7 cellular contexts compared by ENCODE assay signal in the genomic region with DNA sequence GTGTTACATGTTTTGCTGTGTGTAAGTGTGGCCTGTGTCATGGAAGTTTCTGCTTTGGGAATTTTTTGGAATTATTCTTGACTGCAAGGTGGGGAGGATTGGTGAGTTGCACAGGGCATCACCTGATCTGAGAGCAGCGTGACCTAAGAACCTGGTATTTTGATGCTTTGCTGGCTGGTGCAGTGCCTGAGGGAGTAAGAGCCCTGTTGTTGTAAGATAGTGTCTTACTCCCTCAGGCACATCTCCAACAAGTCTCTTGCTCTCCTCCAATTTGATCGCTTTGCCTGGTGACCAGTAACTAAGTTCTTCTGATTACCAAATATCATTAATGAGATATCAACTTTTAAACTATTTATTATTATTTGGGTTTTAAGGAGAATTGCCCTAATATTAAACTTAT. TPM values are rescaled to one million over a fixed set of nuclear protein-coding genes. Genes with fewer than 3 reads are reported as not detected.
A peak's percentile ranks its signal among the peaks of the same experiment; 100 is the strongest.
DNase-seq lines count a peak whose midpoint lies in the region; ATAC-seq and TF ChIP-seq lines count a peak whose summit lies in the region.
"Not testable (repeated sequence)": the region's sequence is repeated elsewhere in the genome, so short reads cannot be mapped to it uniquely, and the experiment has no call there.

No MANE protein-coding gene starts in this region.

- H3K4me1 ChIP-seq in CD8-positive, alpha-beta T cell (ENCODE audit: insufficient read depth, low read length), result peaks cover 40% of the 10 kb centered on the region

- H3K9me3 ChIP-seq in CD8-positive, alpha-beta T cell (ENCODE audit: low read length), result not testable (repeated sequence)

- H3K36me3 Mint-ChIP-seq in CD8-positive, alpha-beta T cell; nephron (ENCODE audit: low read depth): not testable (repeated sequence)
- peaks cover 13% of the 10 kb centered on the region for H3K36me3 Mint-ChIP-seq in IgD-negative memory B cell
- H3K36me3 Mint-ChIP-seq in activated CD4-positive, alpha-beta T cell treated with anti-CD3 and anti-CD28 coated beads, Interleukin-2, amount 10 ng/mL, durations not matched to agents 7 days and 5 days (ENCODE audit: low read depth), result peaks cover 48% of the 10 kb centered on the region
- H3K36me3 Mint-ChIP-seq in activated naive CD8-positive, alpha-beta T cell treated with anti-CD3 and anti-CD28 coated beads for 36 hours, result peaks cover 17% of the 10 kb centered on the region

- not testable (repeated sequence) for H3K9me3 Mint-ChIP-seq in CD8-positive, alpha-beta T cell; IgD-negative memory B cell; activated CD4-positive, alpha-beta T cell treated with anti-CD3 and anti-CD28 coated beads, Interleukin-2, amount 10 ng/mL, durations not matched to agents 7 days and 5 days; activated naive CD8-positive, alpha-beta T cell treated with anti-CD3 and anti-CD28 coated beads for 36 hours
- peaks cover 14% of the 10 kb centered on the region for H3K9me3 Mint-ChIP-seq in nephron

- not testable (repeated sequence) for H3K4me3 ChIP-seq in CD8-positive, alpha-beta T cell (ENCODE audit: low read depth, low read length)

- not testable (repeated sequence) for H3K27me3 Mint-ChIP-seq in CD8-positive, alpha-beta T cell (ENCODE audit: low read depth); IgD-negative memory B cell; activated CD4-positive, alpha-beta T cell treated with anti-CD3 and anti-CD28 coated beads, Interleukin-2, amount 10 ng/mL, durations not matched to agents 7 days and 5 days; activated naive CD8-positive, alpha-beta T cell treated with anti-CD3 and anti-CD28 coated beads for 36 hours; nephron (ENCODE audit: low read depth)

- POLR2A ChIA-PET in CD8-positive, alpha-beta T cell (lab: Charles Lee); activated CD4-positive, alpha-beta T cell treated with anti-CD3 and anti-CD28 coated beads, Interleukin-2, amount 10 ng/mL, durations not matched to agents 7 days and 5 days (lab: Charles Lee): not testable (repeated sequence)

- not testable (repeated sequence) for ATAC-seq in CD8-positive, alpha-beta T cell

- not testable (repeated sequence) for H3K27me3 ChIP-seq in CD8-positive, alpha-beta T cell (ENCODE audit: insufficient read depth, low read length)

- CTCF ChIA-PET in CD8-positive, alpha-beta T cell (lab: Charles Lee), result interaction anchor here (1.1 kb wide), 1 partner anchor 61 kb away, joined by 5 read pairs; no protein-coding TSS in a partner anchor
- CTCF ChIA-PET in activated CD4-positive, alpha-beta T cell treated with anti-CD3 and anti-CD28 coated beads, Interleukin-2, amount 10 ng/mL, durations not matched to agents 7 days and 5 days (lab: Charles Lee), result interaction anchor here (1.4 kb wide), 1 partner anchor 33 kb away, joined by 4 read pairs; no protein-coding TSS in a partner anchor

- peak overlapping the region; percentile 3 for H3K4me3 Mint-ChIP-seq in CD8-positive, alpha-beta T cell
- peak overlapping the region in 3 of 4 donors; percentile 35 to 82 (median 67) for H3K4me3 Mint-ChIP-seq in IgD-negative memory B cell
- peak overlapping the region; percentile 12 for H3K4me3 Mint-ChIP-seq in activated CD4-positive, alpha-beta T cell treated with anti-CD3 and anti-CD28 coated beads, Interleukin-2, amount 10 ng/mL, durations not matched to agents 7 days and 5 days
- H3K4me3 Mint-ChIP-seq in activated naive CD8-positive, alpha-beta T cell treated with anti-CD3 and anti-CD28 coated beads for 36 hours, result peak overlapping the region; percentile 51
- H3K4me3 Mint-ChIP-seq in nephron, result peak overlapping the region in 2 of 3 experiments; percentile 12 to 16

- intact Hi-C loops in CD8-positive, alpha-beta T cell (cut with DNase I, micrococcal nuclease), result loop anchor here in 1 of 2 experiments (10.0 kb wide), 1 partner anchor 305 kb away; a partner anchor contains a TSS

- peaks cover 69% of the 10 kb centered on the region for H3K4me1 Mint-ChIP-seq in CD8-positive, alpha-beta T cell (ENCODE audit: low read depth)
- H3K4me1 Mint-ChIP-seq in IgD-negative memory B cell, result peaks cover 52 to 63% (median 56%) of the 10 kb centered on the region in 3 donors
- peaks cover 60% of the 10 kb centered on the region for H3K4me1 Mint-ChIP-seq in activated CD4-positive, alpha-beta T cell treated with anti-CD3 and anti-CD28 coated beads, Interleukin-2, amount 10 ng/mL, durations not matched to agents 7 days and 5 days
- H3K4me1 Mint-ChIP-seq in activated naive CD8-positive, alpha-beta T cell treated with anti-CD3 and anti-CD28 coated beads for 36 hours, result peaks cover 60% of the 10 kb centered on the region
- peaks cover 32% of the 10 kb centered on the region for H3K4me1 Mint-ChIP-seq in nephron

- TF ChIP-seq CTCF in CD8-positive, alpha-beta T cell (IDR thresholded peaks at IDR 0.05); nephron (IDR thresholded peaks at IDR 0.05; ENCODE audit: unreplicated experiment in 3 of 3): not testable (repeated sequence)

- not testable (repeated sequence) for H3K27ac Mint-ChIP-seq in CD8-positive, alpha-beta T cell; activated CD4-positive, alpha-beta T cell treated with anti-CD3 and anti-CD28 coated beads, Interleukin-2, amount 10 ng/mL, durations not matched to agents 7 days and 5 days; activated naive CD8-positive, alpha-beta T cell treated with anti-CD3 and anti-CD28 coated beads for 36 hours; nephron
- peak overlapping the region in 1 of 3 donors; percentile 46 for H3K27ac Mint-ChIP-seq in IgD-negative memory B cell

- not testable (repeated sequence) for H3K36me3 ChIP-seq in CD8-positive, alpha-beta T cell (ENCODE audit: insufficient read depth, low read length)

- not testable (repeated sequence) for H3K27ac ChIP-seq in CD8-positive, alpha-beta T cell (ENCODE audit: low read depth, low read length)
- peak overlapping the region; percentile 34 for H3K27ac ChIP-seq in epithelial cell of prostate

- not testable (repeated sequence) for DNase-seq in CD8-positive, alpha-beta T cell; activated CD4-positive, alpha-beta T cell treated with anti-CD3 and anti-CD28 coated beads, Interleukin-2, amount 10 ng/mL, durations not matched to agents 7 days and 5 days; activated naive CD8-positive, alpha-beta T cell treated with anti-CD3 and anti-CD28 coated beads for 36 hours; epithelial cell of prostate (ENCODE audit: low read depth, low spot score)
- peak; percentile 41 for DNase-seq in RPMI8226

RNA-seq across cellular contexts. Expression of a gene that starts 5.2 kb away (rescaled TPM):
- 10 to 100 TPM; 20.1 to 26.1 TPM for total RNA-seq in CD8-positive, alpha-beta T cell
- polyA plus RNA-seq in IgD-negative memory B cell, result 1.9 TPM
- total RNA-seq in activated CD4-positive, alpha-beta T cell treated with anti-CD3 and anti-CD28 coated beads, Interleukin-2, amount 10 ng/mL, durations not matched to agents 7 days and 5 days, result 10 to 100 TPM; 16.8 to 18.5 TPM
- total RNA-seq in activated naive CD8-positive, alpha-beta T cell treated with anti-CD3 and anti-CD28 coated beads for 36 hours, result 1 to 10 TPM; 6.9 TPM

Comparison
In these comparisons a context has a peak if more than half of its experiments do, and no peak if none do; other contexts are left out.
1. H3K4me3 Mint-ChIP-seq: peak in every context shown above with its lines; median percentile 67 in IgD-negative memory B cell; 51 in activated naive CD8-positive, alpha-beta T cell treated with anti-CD3 and anti-CD28 coated beads for 36 hours; 14 in nephron; 12 in activated CD4-positive, alpha-beta T cell treated with anti-CD3 and anti-CD28 coated beads, Interleukin-2, amount 10 ng/mL, durations not matched to agents 7 days and 5 days; 3 in CD8-positive, alpha-beta T cell.